In the genomic region with DNA sequence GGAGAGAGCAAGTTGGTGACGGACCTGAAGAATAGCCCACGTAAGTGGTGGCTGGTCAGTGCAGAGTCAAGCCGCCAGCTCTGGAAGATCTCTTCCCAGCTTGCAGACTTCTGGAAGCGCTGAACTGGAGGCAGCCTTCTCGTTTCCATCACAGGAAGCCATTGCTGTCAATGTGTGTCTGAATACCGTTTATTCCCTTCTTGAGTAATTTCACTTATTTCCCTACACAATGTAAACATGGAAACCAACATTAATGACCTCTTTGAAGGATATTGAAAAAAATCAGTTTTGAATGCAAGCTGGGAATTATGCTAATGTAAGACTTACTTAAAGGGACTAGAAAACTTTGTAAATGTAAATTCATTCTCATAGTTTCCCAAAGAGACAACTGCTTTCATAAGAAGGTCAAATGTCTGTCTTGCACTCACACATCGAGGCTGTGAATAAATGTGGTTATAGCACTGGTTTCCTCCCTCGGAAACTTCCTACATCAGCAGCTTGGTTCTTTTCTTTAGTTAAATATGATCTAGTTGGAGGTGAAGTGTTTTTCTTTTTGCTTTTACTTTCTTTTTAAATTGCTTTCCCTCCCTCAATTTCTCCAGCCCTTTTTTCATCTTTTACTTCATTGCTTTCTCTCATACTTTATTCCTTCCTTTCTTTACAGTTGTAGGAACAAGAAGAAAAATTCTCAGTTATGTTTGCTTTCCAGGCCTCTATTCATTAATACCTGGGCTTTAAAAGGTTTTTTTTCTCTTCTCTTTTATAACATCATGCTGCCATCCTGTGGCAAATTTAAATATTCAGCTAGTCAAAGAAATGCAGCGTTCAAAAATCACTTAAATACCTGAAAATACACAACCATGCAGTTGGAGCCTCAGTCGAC, we compare ENCODE assay signal across 8 cellular contexts.
DNase-seq lines count a peak whose midpoint lies in the region; ATAC-seq and TF ChIP-seq lines count a peak whose summit lies in the region.

No MANE protein-coding gene starts in this region.

- ATAC-seq in GM19372 (IDR thresholded peaks at IDR 0.05; ENCODE audit: low read depth, unreplicated experiment) (peak; percentile 42), heart right ventricle (no peak)

- H3K4me1 Mint-ChIP-seq in nephron progenitor cell = peaks cover 6% of the 10 kb centered on the region

- no peak overlapping the region for H3K4me3 Mint-ChIP-seq in nephron progenitor cell

- H3K27me3 Mint-ChIP-seq in nephron progenitor cell (ENCODE audit: low read depth, poor library complexity) = peaks cover 3% of the 10 kb centered on the region

- no peak overlapping the region; the same call in 1 of the 2 replicates for H3K9ac ChIP-seq in OCI-LY3 (ENCODE audit: low read length)

- H3K36me3 ChIP-seq in OCI-LY3 (replicated peaks; ENCODE audit: low read depth, low read length) = no peaks in the 10 kb centered on the region
- no peaks in the 10 kb centered on the region for H3K36me3 ChIP-seq in heart right ventricle

- no peaks in the 10 kb centered on the region for H4K20me1 ChIP-seq in OCI-LY3 (ENCODE audit: insufficient read depth, low read length)

- H3K4me3 ChIP-seq in OCI-LY3 (ENCODE audit: low read length) = 0 out of 2 replicates have a peak overlapping the region, but pooled peaks have one; percentile 20
- H3K4me3 ChIP-seq in epithelial cell of proximal tubule (ENCODE audit: low read depth, low read length) = no peak overlapping the region
- no peak overlapping the region for H3K4me3 ChIP-seq in heart right ventricle

- no peaks in the 10 kb centered on the region for H3K79me2 ChIP-seq in OCI-LY3 (ENCODE audit: low read length)

- TF ChIP-seq CTCF in OCI-LY3 (IDR thresholded peaks at IDR 0.05; ENCODE audit: low read depth, low read length) (peak; percentile 62), epithelial cell of proximal tubule (conservative IDR thresholded peaks at IDR 0.05; ENCODE audit: low read depth, low read length) (peak; percentile 45), nephron progenitor cell (IDR thresholded peaks at IDR 0.05) (no peak), heart right ventricle (IDR thresholded peaks at IDR 0.05) (peak in 4 of 9 donors; percentile 30 to 42 (median 38))

- peaks cover 4% of the 10 kb centered on the region for H3K9me3 Mint-ChIP-seq in nephron progenitor cell

- H3K27me3 ChIP-seq in OCI-LY3 (ENCODE audit: low read depth, low read length) (no peaks in the 10 kb centered on the region), heart right ventricle (no peaks in the 10 kb centered on the region)

- DNase-seq in COLO829 (ENCODE audit: low spot score) (peak; percentile 32), epithelial cell of proximal tubule (ENCODE audit: low read depth) (no peak), superior temporal gyrus (ENCODE audit: extremely low spot score) (peak; percentile 28), nephron progenitor cell (no peak), GM03348 (ENCODE audit: low spot score) (no peak), heart right ventricle (no peak)

- H3K27ac ChIP-seq in OCI-LY3 (ENCODE audit: low read length) (no peak overlapping the region), heart right ventricle (peak overlapping the region in 1 of 10 donors; percentile 62)

- H3K27ac Mint-ChIP-seq in nephron progenitor cell = no peak overlapping the region

- 62 to 63% methylated on average over 10 of the region's 10 CpGs for WGBS in heart right ventricle, 2 donors

- no peaks in the 10 kb centered on the region for H3K9me3 ChIP-seq in OCI-LY3 (ENCODE audit: insufficient read depth, low read length)
- H3K9me3 ChIP-seq in heart right ventricle = no peaks in the 10 kb centered on the region

- H3K4me1 ChIP-seq in OCI-LY3 (ENCODE audit: low read length) (peaks cover 24% of the 10 kb centered on the region), heart right ventricle (peaks cover 0 to 28% (median 0%) of the 10 kb centered on the region in 9 donors)

- H2AFZ ChIP-seq in OCI-LY3 (ENCODE audit: low read depth, low read length) = peak overlapping the region; percentile 37

- no peaks in the 10 kb centered on the region for H3K36me3 Mint-ChIP-seq in nephron progenitor cell (ENCODE audit: low read depth)

- intact Hi-C loops in heart right ventricle (cut with DNase I) = loop anchor here in 2 of 10 donors (10.0 kb wide), 2 partner anchors 270 to 700 kb away; no protein-coding TSS in a partner anchor

- peak overlapping the region; percentile 46 for H3K4me2 ChIP-seq in OCI-LY3 (ENCODE audit: low read length)

Comparison
In these comparisons a context has a peak if more than half of its experiments do, and no peak if none do; other contexts are left out.
1. DNase-seq: peak in COLO829 (single experiment) and superior temporal gyrus (single experiment); none in epithelial cell of proximal tubule (single experiment), nephron progenitor cell (single experiment), GM03348 (single experiment) and heart right ventricle (0 of 2).